3 cellular contexts compared by ENCODE assay signal in the genomic region with DNA sequence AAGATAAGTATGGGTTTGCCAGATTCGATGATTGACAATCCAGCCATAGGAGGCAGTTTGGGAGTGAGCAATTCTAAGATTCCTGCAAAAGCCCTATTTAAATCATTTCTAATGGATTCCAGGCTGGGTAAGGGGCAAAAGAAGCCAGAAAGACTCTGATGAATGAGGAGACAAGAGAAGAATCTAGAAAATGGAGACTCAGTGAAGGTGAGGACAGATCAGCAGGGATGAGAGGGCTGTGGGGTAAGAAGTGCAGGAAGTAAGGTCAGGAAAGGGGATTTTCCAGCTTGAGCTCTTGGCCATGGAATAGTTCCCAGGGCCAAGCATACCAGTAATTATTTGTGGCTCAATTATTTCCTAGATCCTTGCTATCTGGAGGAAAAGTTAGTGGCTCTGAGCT.
TF ChIP-seq lines count a peak whose summit lies in the region.

No MANE protein-coding gene starts in this region.

TF ChIP-seq in liver, 16 proteins besides CTCF, POLR2A, EP300 and RAD21:
- TF ChIP-seq NR2F2 (IDR thresholded peaks at IDR 0.05): peak; percentile 10
- TF ChIP-seq HNF4A (conservative IDR thresholded peaks at IDR 0.05): no peak
- TF ChIP-seq HNF4G (IDR thresholded peaks at IDR 0.05): no peak
- TF ChIP-seq YY1 (IDR thresholded peaks at IDR 0.05): no peak
- TF ChIP-seq TAF1 (conservative IDR thresholded peaks at IDR 0.05): no peak
- TF ChIP-seq, protein P1, sequence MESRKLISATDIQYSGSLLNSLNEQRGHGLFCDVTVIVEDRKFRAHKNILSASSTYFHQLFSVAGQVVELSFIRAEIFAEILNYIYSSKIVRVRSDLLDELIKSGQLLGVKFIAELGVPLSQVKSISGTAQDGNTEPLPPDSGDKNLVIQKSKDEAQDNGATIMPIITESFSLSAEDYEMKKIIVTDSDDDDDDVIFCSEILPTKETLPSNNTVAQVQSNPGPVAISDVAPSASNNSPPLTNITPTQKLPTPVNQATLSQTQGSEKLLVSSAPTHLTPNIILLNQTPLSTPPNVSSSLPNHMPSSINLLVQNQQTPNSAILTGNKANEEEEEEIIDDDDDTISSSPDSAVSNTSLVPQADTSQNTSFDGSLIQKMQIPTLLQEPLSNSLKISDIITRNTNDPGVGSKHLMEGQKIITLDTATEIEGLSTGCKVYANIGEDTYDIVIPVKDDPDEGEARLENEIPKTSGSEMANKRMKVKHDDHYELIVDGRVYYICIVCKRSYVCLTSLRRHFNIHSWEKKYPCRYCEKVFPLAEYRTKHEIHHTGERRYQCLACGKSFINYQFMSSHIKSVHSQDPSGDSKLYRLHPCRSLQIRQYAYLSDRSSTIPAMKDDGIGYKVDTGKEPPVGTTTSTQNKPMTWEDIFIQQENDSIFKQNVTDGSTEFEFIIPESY (IDR thresholded peaks at IDR 0.05): no peak

TF ChIP-seq in HepG2, 621 proteins besides CTCF, POLR2A, EP300 and RAD21:
- TF ChIP-seq, protein P2, sequence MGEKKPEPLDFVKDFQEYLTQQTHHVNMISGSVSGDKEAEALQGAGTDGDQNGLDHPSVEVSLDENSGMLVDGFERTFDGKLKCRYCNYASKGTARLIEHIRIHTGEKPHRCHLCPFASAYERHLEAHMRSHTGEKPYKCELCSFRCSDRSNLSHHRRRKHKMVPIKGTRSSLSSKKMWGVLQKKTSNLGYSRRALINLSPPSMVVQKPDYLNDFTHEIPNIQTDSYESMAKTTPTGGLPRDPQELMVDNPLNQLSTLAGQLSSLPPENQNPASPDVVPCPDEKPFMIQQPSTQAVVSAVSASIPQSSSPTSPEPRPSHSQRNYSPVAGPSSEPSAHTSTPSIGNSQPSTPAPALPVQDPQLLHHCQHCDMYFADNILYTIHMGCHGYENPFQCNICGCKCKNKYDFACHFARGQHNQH (CRISPR knock-in tag; IDR thresholded peaks at IDR 0.05): no peak
- TF ChIP-seq ZNF713 (CRISPR knock-in tag; IDR thresholded peaks at IDR 0.05) (no peak), HIVEP1 (CRISPR knock-in tag; IDR thresholded peaks at IDR 0.05) (no peak), HDAC2 (CRISPR knock-in tag; IDR thresholded peaks at IDR 0.05) (no peak), KLF16 (CRISPR knock-in tag; IDR thresholded peaks at IDR 0.05) (no peak), ZNF343 (CRISPR knock-in tag; IDR thresholded peaks at IDR 0.05) (no peak), ZNF616 (CRISPR knock-in tag; IDR thresholded peaks at IDR 0.05; ENCODE audit: low read depth) (no peak), JUN (CRISPR knock-in tag; IDR thresholded peaks at IDR 0.05) (no peak), ARNT2 (CRISPR knock-in tag; IDR thresholded peaks at IDR 0.05; ENCODE audit: low read depth) (no peak), TBX3 (IDR thresholded peaks at IDR 0.05; ENCODE audit: borderline replicate concordance) (no peak)
- TF ChIP-seq, protein P3, sequence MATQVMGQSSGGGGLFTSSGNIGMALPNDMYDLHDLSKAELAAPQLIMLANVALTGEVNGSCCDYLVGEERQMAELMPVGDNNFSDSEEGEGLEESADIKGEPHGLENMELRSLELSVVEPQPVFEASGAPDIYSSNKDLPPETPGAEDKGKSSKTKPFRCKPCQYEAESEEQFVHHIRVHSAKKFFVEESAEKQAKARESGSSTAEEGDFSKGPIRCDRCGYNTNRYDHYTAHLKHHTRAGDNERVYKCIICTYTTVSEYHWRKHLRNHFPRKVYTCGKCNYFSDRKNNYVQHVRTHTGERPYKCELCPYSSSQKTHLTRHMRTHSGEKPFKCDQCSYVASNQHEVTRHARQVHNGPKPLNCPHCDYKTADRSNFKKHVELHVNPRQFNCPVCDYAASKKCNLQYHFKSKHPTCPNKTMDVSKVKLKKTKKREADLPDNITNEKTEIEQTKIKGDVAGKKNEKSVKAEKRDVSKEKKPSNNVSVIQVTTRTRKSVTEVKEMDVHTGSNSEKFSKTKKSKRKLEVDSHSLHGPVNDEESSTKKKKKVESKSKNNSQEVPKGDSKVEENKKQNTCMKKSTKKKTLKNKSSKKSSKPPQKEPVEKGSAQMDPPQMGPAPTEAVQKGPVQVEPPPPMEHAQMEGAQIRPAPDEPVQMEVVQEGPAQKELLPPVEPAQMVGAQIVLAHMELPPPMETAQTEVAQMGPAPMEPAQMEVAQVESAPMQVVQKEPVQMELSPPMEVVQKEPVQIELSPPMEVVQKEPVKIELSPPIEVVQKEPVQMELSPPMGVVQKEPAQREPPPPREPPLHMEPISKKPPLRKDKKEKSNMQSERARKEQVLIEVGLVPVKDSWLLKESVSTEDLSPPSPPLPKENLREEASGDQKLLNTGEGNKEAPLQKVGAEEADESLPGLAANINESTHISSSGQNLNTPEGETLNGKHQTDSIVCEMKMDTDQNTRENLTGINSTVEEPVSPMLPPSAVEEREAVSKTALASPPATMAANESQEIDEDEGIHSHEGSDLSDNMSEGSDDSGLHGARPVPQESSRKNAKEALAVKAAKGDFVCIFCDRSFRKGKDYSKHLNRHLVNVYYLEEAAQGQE (IDR thresholded peaks at IDR 0.05; ENCODE audit: borderline replicate concordance in 1 of 2, low read depth in 1 of 2, low read length in 2 of 2): no peak
- TF ChIP-seq, protein P4, sequence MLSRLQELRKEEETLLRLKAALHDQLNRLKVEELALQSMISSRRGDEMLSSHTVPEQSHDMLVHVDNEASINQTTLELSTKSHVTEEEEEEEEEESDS (CRISPR knock-in tag; IDR thresholded peaks at IDR 0.05; ENCODE audit: borderline replicate concordance): no peak

TF ChIP-seq in endothelial cell of umbilical vein, 7 proteins besides CTCF, POLR2A, EP300 and RAD21:
- no peak for TF ChIP-seq POLR2AphosphoS5 (IDR thresholded peaks at IDR 0.05; ENCODE audit: insufficient read depth, low read depth, low read length)
- no peak for TF ChIP-seq MYC (IDR thresholded peaks at IDR 0.05; ENCODE audit: low read depth, low read length)
- TF ChIP-seq, protein P5, sequence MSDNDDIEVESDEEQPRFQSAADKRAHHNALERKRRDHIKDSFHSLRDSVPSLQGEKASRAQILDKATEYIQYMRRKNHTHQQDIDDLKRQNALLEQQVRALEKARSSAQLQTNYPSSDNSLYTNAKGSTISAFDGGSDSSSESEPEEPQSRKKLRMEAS (IDR thresholded peaks at IDR 0.05; ENCODE audit: insufficient read depth, insufficient read length): no peak
- TF ChIP-seq JUN (IDR thresholded peaks at IDR 0.05; ENCODE audit: borderline replicate concordance, insufficient read depth, insufficient read length, low read depth): no peak
- no peak for TF ChIP-seq GATA2 (IDR thresholded peaks at IDR 0.05; ENCODE audit: insufficient read depth, insufficient read length, low read depth, low read length)
- TF ChIP-seq EZH2 (IDR thresholded peaks at IDR 0.05; ENCODE audit: borderline replicate concordance, low read depth, low read length, severe bottlenecking): no peak
- TF ChIP-seq FOS (IDR thresholded peaks at IDR 0.05; ENCODE audit: borderline replicate concordance, insufficient read depth, low read length): no peak
